8 cellular contexts compared by ENCODE assay signal in genomic region chr19:54189668-54190502, GRCh38. TPM values are rescaled to one million over a fixed set of nuclear protein-coding genes. Genes with fewer than 3 reads are reported as not detected.
DNase-seq lines count a peak whose midpoint lies in the region; ATAC-seq lines count a peak whose summit lies in the region.

No MANE protein-coding gene starts in this region.

- H3K9me3 ChIP-seq in HUES48 (ENCODE audit: control insufficient read depth, insufficient read depth, low read length): no peaks in the 10 kb centered on the region
- H3K9me3 ChIP-seq in NT2/D1 (ENCODE audit: insufficient read depth, low read length): no peaks in the 10 kb centered on the region
- H3K9me3 ChIP-seq in endocrine pancreas (ENCODE audit: control insufficient read depth, low read length): no peaks in the 10 kb centered on the region
- no peaks in the 10 kb centered on the region for H3K9me3 ChIP-seq in mesenchymal stem cell (ENCODE audit: control insufficient read depth, low read length)

- H2AFZ ChIP-seq in mesenchymal stem cell (ENCODE audit: low read depth, low read length): peak overlapping the region; percentile 33

- peak overlapping the region; percentile 44 for H2BK120ac ChIP-seq in mesenchymal stem cell (ENCODE audit: low read depth, low read length)

- H3K4me3 ChIP-seq in HUES48 (ENCODE audit: low read depth, low read length) (peak overlapping the region; percentile 100), NT2/D1 (ENCODE audit: insufficient read length, low read depth) (peak overlapping the region; percentile 71), endocrine pancreas (ENCODE audit: control insufficient read depth, insufficient read depth, low read length) (no peak overlapping the region), mesenchymal stem cell (ENCODE audit: insufficient read depth in 1 of 2, low read depth in 1 of 2, low read length in 2 of 2) (peak overlapping the region; percentile 78 to 89)

- H2BK15ac ChIP-seq in mesenchymal stem cell (ENCODE audit: low read depth, poor library complexity, severe bottlenecking): peak overlapping the region; percentile 75

- peak overlapping the region in 1 of 2 experiments; percentile 80 for H3K14ac ChIP-seq in mesenchymal stem cell (ENCODE audit: low read length in 2 of 2)

- H2BK5ac ChIP-seq in mesenchymal stem cell (ENCODE audit: low read depth, low read length, poor library complexity, severe bottlenecking): peak overlapping the region; percentile 94

- peaks cover 23% of the 10 kb centered on the region for H3K79me1 ChIP-seq in mesenchymal stem cell (replicated peaks; ENCODE audit: low read length, poor library complexity, severe bottlenecking)

- H2AK5ac ChIP-seq in mesenchymal stem cell (ENCODE audit: low read length, severe bottlenecking): no peak overlapping the region

- H3K9ac ChIP-seq in HUES48 (ENCODE audit: low read depth, low read length): peak overlapping the region; percentile 98
- peak overlapping the region; percentile 92 for H3K9ac ChIP-seq in NT2/D1 (ENCODE audit: insufficient read length, low read depth)
- H3K9ac ChIP-seq in endocrine pancreas (ENCODE audit: control insufficient read depth, insufficient read depth, low read length): peak overlapping the region; percentile 78
- H3K9ac ChIP-seq in mesenchymal stem cell (ENCODE audit: low read length): peak overlapping the region; percentile 94

- H3K27ac ChIP-seq in HUES48 (ENCODE audit: low read depth, low read length) (peak overlapping the region; percentile 99), mesenchymal stem cell (ENCODE audit: low read length, poor library complexity, severe bottlenecking) (peak overlapping the region; percentile 94)

- H3K36me3 ChIP-seq in HUES48 (ENCODE audit: control insufficient read depth, insufficient read depth, low read length) (peaks cover 42% of the 10 kb centered on the region), NT2/D1 (ENCODE audit: insufficient read depth, insufficient read length, low read length) (peaks cover 50% of the 10 kb centered on the region), endocrine pancreas (ENCODE audit: control insufficient read depth, insufficient read depth, low read length) (peaks cover 3% of the 10 kb centered on the region), mesenchymal stem cell (ENCODE audit: control insufficient read depth in 1 of 2, insufficient read depth in 2 of 2, low read depth in 1 of 2, low read length in 2 of 2) (peaks cover 25 to 35% of the 10 kb centered on the region in 2 experiments)

- peak; percentile 44 for ATAC-seq in GM21423 (IDR thresholded peaks at IDR 0.05; ENCODE audit: unreplicated experiment)

- peak overlapping the region; percentile 92 for H4K91ac ChIP-seq in mesenchymal stem cell (ENCODE audit: low read length)

- in situ Hi-C loops in Caki2 (cut with HindIII; ENCODE audit: low pct_unique_long_range_greater_than_20kb, low sequenced_read_pairs): no loop called here

- WGBS in mesenchymal stem cell: 1% methylated on average over 71 of the region's 71 CpGs

- H3K18ac ChIP-seq in mesenchymal stem cell (ENCODE audit: low read depth in 1 of 2, low read length in 2 of 2): peak overlapping the region; percentile 91 to 92

- peak overlapping the region in 1 of 2 experiments; percentile 8 for H2BK12ac ChIP-seq in mesenchymal stem cell (ENCODE audit: low read length in 2 of 2)

- peak overlapping the region; percentile 41 for H4K8ac ChIP-seq in mesenchymal stem cell (ENCODE audit: low read length)

- H3K23ac ChIP-seq in mesenchymal stem cell (ENCODE audit: low read length in 2 of 2): no peak overlapping the region

- peak overlapping the region; percentile 44 for H3K4me2 ChIP-seq in mesenchymal stem cell (ENCODE audit: low read length, poor library complexity, severe bottlenecking)

- H3K27me3 ChIP-seq in HUES48 (ENCODE audit: control insufficient read depth, insufficient read depth, low read length): no peaks in the 10 kb centered on the region
- no peaks in the 10 kb centered on the region for H3K27me3 ChIP-seq in NT2/D1 (ENCODE audit: insufficient read depth, insufficient read length)
- no peaks in the 10 kb centered on the region for H3K27me3 ChIP-seq in endocrine pancreas (ENCODE audit: control insufficient read depth, insufficient read depth, low read length)
- no peaks in the 10 kb centered on the region for H3K27me3 ChIP-seq in mesenchymal stem cell (ENCODE audit: control insufficient read depth in 1 of 2, insufficient read depth in 1 of 2, low read length in 2 of 2)

- H3K4me1 ChIP-seq in HUES48 (ENCODE audit: control insufficient read depth, insufficient read depth, low read length) (peaks cover 15% of the 10 kb centered on the region), NT2/D1 (ENCODE audit: insufficient read depth, insufficient read length) (no peaks in the 10 kb centered on the region), endocrine pancreas (ENCODE audit: control insufficient read depth, insufficient read depth, low read length) (no peaks in the 10 kb centered on the region), mesenchymal stem cell (ENCODE audit: control insufficient read depth, insufficient read depth, low read depth, low read length) (peaks cover 18% of the 10 kb centered on the region)

- peak; percentile 100 for DNase-seq in Caki2 (ENCODE audit: low read depth)
- DNase-seq in NT2/D1 (ENCODE audit: low read depth, low spot score): peak; percentile 99
- peak; percentile 100 for DNase-seq in activated CD8-positive, alpha-beta memory T cell treated with anti-CD3 and anti-CD28 coated beads, Interleukin-2, amount 50 U/mL, for 24 hours (ENCODE audit: extremely low read depth)
- peak; percentile 100 for DNase-seq in mesenchymal stem cell
- peak; percentile 100 for DNase-seq in stimulated activated CD8-positive, alpha-beta memory T cell treated with anti-CD3 and anti-CD28 coated beads, Interleukin-12 subunit alpha, Interleukin-12 subunit beta, amount 100 ng/mL, for 24 hours (ENCODE audit: extremely low read depth)

- peak overlapping the region in 1 of 2 experiments; percentile 22 for H3K4ac ChIP-seq in mesenchymal stem cell (ENCODE audit: low read depth in 1 of 2, low read length in 2 of 2)

RNA-seq across cellular contexts. Expression of gene MBOAT7, which starts 0.5 kb away (rescaled TPM):
- total RNA-seq in Caki2 (2014; rRNA removed; shearing (Covaris generic); ENCODE audit: low replicate concordance): 40.1 and 108 TPM in 2 replicates
- polyA plus RNA-seq in mesenchymal stem cell (2013, experiment 1 of 2): 175 TPM
- 178 TPM for polyA plus RNA-seq in mesenchymal stem cell (2013, experiment 2 of 2)

RNA-seq across cellular contexts. Expression of gene TSEN34, which starts 1.2 kb away (rescaled TPM):
- 214 and 219 TPM in 2 replicates for total RNA-seq in Caki2 (2014; rRNA removed; shearing (Covaris generic); ENCODE audit: low replicate concordance)
- 65.1 TPM for polyA plus RNA-seq in mesenchymal stem cell (2013, experiment 1 of 2)
- 67.7 TPM for polyA plus RNA-seq in mesenchymal stem cell (2013, experiment 2 of 2)

RNA-seq across cellular contexts. Expression of gene RPS9, which starts 10.8 kb away (rescaled TPM):
- 2,272 and 2,379 TPM in 2 replicates for total RNA-seq in Caki2 (2014; rRNA removed; shearing (Covaris generic); ENCODE audit: low replicate concordance)
- 1,608 TPM for polyA plus RNA-seq in mesenchymal stem cell (2013, experiment 1 of 2)
- polyA plus RNA-seq in mesenchymal stem cell (2013, experiment 2 of 2): 1,551 TPM

RNA-seq across cellular contexts. Expression of gene TMC4, which starts 16.9 kb away (rescaled TPM):
- not detected in 2 replicates for total RNA-seq in Caki2 (2014; rRNA removed; shearing (Covaris generic); ENCODE audit: low replicate concordance)
- 1.7 TPM for polyA plus RNA-seq in mesenchymal stem cell (2013, experiment 1 of 2)
- 1.2 TPM for polyA plus RNA-seq in mesenchymal stem cell (2013, experiment 2 of 2)

RNA-seq across cellular contexts. Expression of gene LENG1, which starts 30.4 kb away (rescaled TPM):
- total RNA-seq in Caki2 (2014; rRNA removed; shearing (Covaris generic); ENCODE audit: low replicate concordance): 9.3 and 16.9 TPM in 2 replicates
- 7.5 TPM for polyA plus RNA-seq in mesenchymal stem cell (2013, experiment 1 of 2)
- polyA plus RNA-seq in mesenchymal stem cell (2013, experiment 2 of 2): 7.2 TPM
